In the genomic region with DNA sequence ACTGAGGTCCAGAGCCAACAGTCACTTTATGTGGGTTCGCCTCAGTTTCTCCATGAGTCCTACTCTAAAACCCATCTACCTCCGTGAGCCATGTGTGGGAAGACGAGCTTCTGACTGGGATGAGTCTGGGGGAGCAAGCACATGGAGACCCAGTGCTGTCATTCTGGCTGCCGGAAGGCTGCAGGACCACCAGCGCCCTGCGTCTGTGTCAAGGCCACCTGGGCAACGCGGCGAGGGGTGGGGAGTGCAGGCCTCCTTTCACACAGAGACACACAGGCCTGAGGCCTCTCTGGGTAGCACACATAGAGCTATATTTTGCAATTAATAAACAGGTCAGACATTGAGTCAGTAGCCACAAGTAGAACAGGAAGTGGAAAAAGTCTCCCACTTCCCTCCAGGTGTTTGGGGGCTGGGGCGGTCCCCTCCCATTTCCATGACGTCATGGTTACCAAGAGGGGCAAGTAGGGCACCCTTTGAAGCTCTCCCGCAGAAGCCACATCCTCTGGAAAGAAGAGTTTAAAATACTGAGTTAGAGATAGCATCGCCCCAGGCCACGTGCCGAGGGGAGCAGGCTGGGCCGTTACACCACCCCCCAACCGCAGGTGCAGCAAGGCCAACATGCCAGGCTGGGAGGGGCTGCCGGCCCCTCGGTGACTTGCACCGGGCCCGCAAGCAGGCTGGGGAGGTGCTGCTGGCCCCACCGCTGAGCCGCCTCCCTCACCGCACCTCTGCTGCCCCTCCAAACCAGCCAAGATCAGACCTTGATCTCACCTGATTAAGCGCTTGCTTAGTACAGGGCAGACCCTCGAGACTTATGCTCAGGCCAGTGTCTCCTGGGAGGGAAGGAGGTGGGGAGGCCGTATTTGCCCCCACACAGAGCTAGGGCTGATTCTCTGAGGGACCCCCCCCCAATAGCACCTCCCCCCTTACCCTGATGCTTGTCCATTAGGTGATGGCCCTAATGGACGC, we compare ENCODE assay signal across 1 cellular context.
TF ChIP-seq lines count a peak whose summit lies in the region.

No MANE protein-coding gene starts in this region.

TF ChIP-seq in HepG2, 621 proteins besides CTCF, POLR2A, EP300 and RAD21 (continued from another document and continues in another):
- TF ChIP-seq, protein P1, sequence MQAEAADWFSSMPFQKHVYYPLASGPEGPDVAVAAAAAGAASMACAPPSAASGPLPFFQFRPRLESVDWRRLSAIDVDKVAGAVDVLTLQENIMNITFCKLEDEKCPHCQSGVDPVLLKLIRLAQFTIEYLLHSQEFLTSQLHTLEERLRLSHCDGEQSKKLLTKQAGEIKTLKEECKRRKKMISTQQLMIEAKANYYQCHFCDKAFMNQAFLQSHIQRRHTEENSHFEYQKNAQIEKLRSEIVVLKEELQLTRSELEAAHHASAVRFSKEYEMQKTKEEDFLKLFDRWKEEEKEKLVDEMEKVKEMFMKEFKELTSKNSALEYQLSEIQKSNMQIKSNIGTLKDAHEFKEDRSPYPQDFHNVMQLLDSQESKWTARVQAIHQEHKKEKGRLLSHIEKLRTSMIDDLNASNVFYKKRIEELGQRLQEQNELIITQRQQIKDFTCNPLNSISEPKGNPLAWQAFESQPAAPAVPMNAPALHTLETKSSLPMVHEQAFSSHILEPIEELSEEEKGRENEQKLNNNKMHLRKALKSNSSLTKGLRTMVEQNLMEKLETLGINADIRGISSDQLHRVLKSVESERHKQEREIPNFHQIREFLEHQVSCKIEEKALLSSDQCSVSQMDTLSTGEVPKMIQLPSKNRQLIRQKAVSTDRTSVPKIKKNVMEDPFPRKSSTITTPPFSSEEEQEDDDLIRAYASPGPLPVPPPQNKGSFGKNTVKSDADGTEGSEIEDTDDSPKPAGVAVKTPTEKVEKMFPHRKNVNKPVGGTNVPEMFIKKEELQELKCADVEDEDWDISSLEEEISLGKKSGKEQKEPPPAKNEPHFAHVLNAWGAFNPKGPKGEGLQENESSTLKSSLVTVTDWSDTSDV (CRISPR knock-in tag; IDR thresholded peaks at IDR 0.05): no peak
- TF ChIP-seq DPF2 (CRISPR knock-in tag; IDR thresholded peaks at IDR 0.05; ENCODE audit: borderline replicate concordance, low read depth): 0 out of 2 replicates have a peak, but pooled peaks have one; percentile 31
- no peak for TF ChIP-seq SIN3A (IDR thresholded peaks at IDR 0.05; ENCODE audit: borderline replicate concordance, low read depth, low read length)
- no peak for TF ChIP-seq SMAD9 (CRISPR knock-in tag; IDR thresholded peaks at IDR 0.05)
- TF ChIP-seq, protein P2, sequence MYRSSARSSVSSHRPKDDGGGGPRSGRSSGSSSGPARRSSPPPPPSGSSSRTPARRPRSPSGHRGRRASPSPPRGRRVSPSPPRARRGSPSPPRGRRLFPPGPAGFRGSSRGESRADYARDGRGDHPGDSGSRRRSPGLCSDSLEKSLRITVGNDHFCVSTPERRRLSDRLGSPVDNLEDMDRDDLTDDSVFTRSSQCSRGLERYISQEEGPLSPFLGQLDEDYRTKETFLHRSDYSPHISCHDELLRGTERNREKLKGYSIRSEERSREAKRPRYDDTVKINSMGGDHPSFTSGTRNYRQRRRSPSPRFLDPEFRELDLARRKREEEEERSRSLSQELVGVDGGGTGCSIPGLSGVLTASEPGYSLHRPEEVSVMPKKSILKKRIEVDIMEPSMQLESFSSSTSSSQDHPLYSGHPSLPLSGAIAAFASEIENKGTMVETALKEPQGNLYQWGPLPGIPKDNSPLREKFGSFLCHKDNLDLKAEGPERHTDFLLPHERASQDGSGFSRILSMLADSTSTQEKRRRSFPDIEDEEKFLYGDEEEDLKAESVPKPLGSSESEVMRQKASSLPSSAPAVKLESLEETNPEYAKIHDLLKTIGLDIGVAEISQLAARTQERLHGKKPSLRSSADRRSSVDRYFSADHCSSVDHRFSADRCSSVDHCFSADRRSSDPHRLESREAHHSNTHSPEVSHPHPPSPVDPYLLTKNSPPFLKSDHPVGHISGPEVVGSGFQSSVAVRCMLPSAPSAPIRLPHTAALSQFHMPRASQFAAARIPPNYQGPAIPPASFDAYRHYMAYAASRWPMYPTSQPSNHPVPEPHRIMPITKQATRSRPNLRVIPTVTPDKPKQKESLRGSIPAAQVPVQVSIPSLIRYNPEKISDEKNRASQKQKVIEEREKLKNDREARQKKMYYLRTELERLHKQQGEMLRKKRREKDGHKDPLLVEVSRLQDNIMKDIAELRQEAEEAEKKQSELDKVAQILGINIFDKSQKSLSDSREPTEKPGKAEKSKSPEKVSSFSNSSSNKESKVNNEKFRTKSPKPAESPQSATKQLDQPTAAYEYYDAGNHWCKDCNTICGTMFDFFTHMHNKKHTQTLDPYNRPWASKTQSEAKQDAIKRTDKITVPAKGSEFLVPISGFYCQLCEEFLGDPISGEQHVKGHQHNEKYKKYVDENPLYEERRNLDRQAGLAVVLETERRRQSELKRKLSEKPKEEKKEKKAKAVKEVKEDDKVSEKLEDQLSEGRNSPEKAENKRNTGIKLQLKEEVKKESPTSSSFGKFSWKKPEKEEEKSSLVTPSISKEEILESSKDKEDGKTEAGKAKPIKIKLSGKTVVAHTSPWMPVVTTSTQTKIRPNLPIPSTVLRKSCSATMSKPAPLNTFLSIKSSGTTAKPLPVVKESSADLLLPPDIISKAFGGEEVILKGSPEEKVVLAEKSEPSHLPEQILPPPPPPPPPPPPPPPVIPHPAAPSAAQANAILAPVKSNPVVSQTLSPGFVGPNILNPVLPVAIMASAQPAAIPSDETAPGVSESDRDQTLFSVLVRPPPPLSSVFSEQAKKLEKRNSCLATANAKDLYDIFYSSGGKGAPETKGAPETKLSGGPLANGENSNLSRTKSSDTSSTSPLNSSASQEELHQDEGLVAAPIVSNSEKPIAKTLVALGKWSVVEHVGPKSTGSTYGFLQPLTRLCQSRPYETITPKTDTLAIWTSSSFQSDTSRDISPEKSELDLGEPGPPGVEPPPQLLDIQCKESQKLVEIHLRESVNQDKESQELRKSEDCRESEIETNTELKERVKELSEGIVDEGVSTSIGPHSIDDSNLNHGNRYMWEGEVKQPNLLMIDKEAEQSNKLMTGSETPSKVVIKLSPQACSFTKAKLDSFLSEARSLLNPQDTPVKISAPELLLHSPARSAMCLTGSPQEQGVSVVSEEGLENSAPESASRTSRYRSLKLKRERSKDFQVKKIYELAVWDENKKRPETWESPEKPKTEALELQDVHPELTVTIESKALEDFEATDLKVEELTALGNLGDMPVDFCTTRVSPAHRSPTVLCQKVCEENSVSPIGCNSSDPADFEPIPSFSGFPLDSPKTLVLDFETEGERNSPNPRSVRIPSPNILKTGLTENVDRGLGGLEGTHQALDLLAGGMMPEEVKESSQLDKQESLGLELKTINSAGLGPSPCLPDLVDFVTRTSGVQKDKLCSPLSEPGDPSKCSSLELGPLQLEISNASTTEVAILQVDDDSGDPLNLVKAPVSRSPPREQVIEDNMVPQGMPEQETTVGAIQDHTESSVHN (CRISPR knock-in tag; IDR thresholded peaks at IDR 0.05): no peak
- TF ChIP-seq ZMYM2 (CRISPR knock-in tag; IDR thresholded peaks at IDR 0.05): peak; percentile 4; the same call in 1 of the 2 replicates
- TF ChIP-seq ZNF629 (CRISPR knock-in tag; conservative IDR thresholded peaks at IDR 0.05): no peak
- no peak for TF ChIP-seq ZNF136 (CRISPR knock-in tag; IDR thresholded peaks at IDR 0.05; ENCODE audit: low read depth)
- TF ChIP-seq ZNF567 (CRISPR knock-in tag; IDR thresholded peaks at IDR 0.05; ENCODE audit: borderline replicate concordance): no peak
- no peak for TF ChIP-seq FOSL1 (CRISPR knock-in tag; IDR thresholded peaks at IDR 0.05; ENCODE audit: borderline replicate concordance)
- TF ChIP-seq, protein P3, sequence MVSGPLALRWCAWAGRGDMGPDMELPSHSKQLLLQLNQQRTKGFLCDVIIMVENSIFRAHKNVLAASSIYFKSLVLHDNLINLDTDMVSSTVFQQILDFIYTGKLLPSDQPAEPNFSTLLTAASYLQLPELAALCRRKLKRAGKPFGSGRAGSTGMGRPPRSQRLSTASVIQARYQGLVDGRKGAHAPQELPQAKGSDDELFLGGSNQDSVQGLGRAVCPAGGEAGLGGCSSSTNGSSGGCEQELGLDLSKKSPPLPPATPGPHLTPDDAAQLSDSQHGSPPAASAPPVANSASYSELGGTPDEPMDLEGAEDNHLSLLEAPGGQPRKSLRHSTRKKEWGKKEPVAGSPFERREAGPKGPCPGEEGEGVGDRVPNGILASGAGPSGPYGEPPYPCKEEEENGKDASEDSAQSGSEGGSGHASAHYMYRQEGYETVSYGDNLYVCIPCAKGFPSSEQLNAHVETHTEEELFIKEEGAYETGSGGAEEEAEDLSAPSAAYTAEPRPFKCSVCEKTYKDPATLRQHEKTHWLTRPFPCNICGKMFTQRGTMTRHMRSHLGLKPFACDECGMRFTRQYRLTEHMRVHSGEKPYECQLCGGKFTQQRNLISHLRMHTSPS (CRISPR knock-in tag; IDR thresholded peaks at IDR 0.05; ENCODE audit: low read depth): no peak
- no peak for TF ChIP-seq ZMAT3 (CRISPR knock-in tag; conservative IDR thresholded peaks at IDR 0.05)
- TF ChIP-seq SP2 (CRISPR knock-in tag; IDR thresholded peaks at IDR 0.05): peak; percentile 48; the same call in 1 of the 2 replicates
- TF ChIP-seq KAT8 (CRISPR knock-in tag; IDR thresholded peaks at IDR 0.05): no peak
- TF ChIP-seq AGO1 (IDR thresholded peaks at IDR 0.05; ENCODE audit: low read depth, low read length, poor library complexity, severe bottlenecking): peak; percentile 13
- TF ChIP-seq SOX5 (CRISPR knock-in tag; IDR thresholded peaks at IDR 0.05; ENCODE audit: borderline replicate concordance): no peak
- TF ChIP-seq, protein P4, sequence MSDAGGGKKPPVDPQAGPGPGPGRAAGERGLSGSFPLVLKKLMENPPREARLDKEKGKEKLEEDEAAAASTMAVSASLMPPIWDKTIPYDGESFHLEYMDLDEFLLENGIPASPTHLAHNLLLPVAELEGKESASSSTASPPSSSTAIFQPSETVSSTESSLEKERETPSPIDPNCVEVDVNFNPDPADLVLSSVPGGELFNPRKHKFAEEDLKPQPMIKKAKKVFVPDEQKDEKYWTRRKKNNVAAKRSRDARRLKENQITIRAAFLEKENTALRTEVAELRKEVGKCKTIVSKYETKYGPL (CRISPR knock-in tag; IDR thresholded peaks at IDR 0.05): no peak
- 0 out of 2 replicates have a peak, but pooled peaks have one; percentile 32 for TF ChIP-seq CENPT (CRISPR knock-in tag; IDR thresholded peaks at IDR 0.05; ENCODE audit: low read depth)
- peak; percentile 46; the same call in 1 of the 2 replicates for TF ChIP-seq YEATS4 (CRISPR knock-in tag; IDR thresholded peaks at IDR 0.05; ENCODE audit: borderline replicate concordance)
- TF ChIP-seq NONO (IDR thresholded peaks at IDR 0.05): no peak
- TF ChIP-seq NONO (CRISPR knock-in tag; conservative IDR thresholded peaks at IDR 0.05): 0 out of 2 replicates have a peak, but pooled peaks have one; percentile 27
- TF ChIP-seq ZNF143 (CRISPR knock-in tag; IDR thresholded peaks at IDR 0.05): no peak
- TF ChIP-seq, protein P5, sequence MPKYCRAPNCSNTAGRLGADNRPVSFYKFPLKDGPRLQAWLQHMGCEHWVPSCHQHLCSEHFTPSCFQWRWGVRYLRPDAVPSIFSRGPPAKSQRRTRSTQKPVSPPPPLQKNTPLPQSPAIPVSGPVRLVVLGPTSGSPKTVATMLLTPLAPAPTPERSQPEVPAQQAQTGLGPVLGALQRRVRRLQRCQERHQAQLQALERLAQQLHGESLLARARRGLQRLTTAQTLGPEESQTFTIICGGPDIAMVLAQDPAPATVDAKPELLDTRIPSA (CRISPR knock-in tag; IDR thresholded peaks at IDR 0.05; ENCODE audit: borderline replicate concordance): no peak
- TF ChIP-seq, protein P6, sequence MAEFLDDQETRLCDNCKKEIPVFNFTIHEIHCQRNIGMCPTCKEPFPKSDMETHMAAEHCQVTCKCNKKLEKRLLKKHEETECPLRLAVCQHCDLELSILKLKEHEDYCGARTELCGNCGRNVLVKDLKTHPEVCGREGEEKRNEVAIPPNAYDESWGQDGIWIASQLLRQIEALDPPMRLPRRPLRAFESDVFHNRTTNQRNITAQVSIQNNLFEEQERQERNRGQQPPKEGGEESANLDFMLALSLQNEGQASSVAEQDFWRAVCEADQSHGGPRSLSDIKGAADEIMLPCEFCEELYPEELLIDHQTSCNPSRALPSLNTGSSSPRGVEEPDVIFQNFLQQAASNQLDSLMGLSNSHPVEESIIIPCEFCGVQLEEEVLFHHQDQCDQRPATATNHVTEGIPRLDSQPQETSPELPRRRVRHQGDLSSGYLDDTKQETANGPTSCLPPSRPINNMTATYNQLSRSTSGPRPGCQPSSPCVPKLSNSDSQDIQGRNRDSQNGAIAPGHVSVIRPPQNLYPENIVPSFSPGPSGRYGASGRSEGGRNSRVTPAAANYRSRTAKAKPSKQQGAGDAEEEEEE (CRISPR knock-in tag; IDR thresholded peaks at IDR 0.05; ENCODE audit: borderline replicate concordance): peak; percentile 73; the same call in 1 of the 2 replicates
- TF ChIP-seq, protein P7, sequence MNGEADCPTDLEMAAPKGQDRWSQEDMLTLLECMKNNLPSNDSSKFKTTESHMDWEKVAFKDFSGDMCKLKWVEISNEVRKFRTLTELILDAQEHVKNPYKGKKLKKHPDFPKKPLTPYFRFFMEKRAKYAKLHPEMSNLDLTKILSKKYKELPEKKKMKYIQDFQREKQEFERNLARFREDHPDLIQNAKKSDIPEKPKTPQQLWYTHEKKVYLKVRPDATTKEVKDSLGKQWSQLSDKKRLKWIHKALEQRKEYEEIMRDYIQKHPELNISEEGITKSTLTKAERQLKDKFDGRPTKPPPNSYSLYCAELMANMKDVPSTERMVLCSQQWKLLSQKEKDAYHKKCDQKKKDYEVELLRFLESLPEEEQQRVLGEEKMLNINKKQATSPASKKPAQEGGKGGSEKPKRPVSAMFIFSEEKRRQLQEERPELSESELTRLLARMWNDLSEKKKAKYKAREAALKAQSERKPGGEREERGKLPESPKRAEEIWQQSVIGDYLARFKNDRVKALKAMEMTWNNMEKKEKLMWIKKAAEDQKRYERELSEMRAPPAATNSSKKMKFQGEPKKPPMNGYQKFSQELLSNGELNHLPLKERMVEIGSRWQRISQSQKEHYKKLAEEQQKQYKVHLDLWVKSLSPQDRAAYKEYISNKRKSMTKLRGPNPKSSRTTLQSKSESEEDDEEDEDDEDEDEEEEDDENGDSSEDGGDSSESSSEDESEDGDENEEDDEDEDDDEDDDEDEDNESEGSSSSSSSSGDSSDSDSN (CRISPR knock-in tag; IDR thresholded peaks at IDR 0.05): no peak
- TF ChIP-seq NR1H2 (CRISPR knock-in tag; IDR thresholded peaks at IDR 0.05; ENCODE audit: borderline replicate concordance, low read depth): no peak
- TF ChIP-seq ZNF772 (CRISPR knock-in tag; IDR thresholded peaks at IDR 0.05): no peak
- peak; percentile 37; the same call in 1 of the 2 replicates for TF ChIP-seq SAFB2 (CRISPR knock-in tag; IDR thresholded peaks at IDR 0.05; ENCODE audit: borderline replicate concordance, low read depth)
- no peak for TF ChIP-seq ZKSCAN1 (IDR thresholded peaks at IDR 0.05; ENCODE audit: low read length)
- no peak for TF ChIP-seq U2AF2 (IDR thresholded peaks at IDR 0.05; ENCODE audit: low read depth, low read length)
- TF ChIP-seq ZNF431 (CRISPR knock-in tag; IDR thresholded peaks at IDR 0.05; ENCODE audit: borderline replicate concordance, low read depth): no peak
- TF ChIP-seq BRCA1 (CRISPR knock-in tag; IDR thresholded peaks at IDR 0.05): no peak
- TF ChIP-seq ZNF776 (CRISPR knock-in tag; IDR thresholded peaks at IDR 0.05): peak; percentile 66; the same call in 1 of the 2 replicates
- no peak for TF ChIP-seq ZNF761 (CRISPR knock-in tag; conservative IDR thresholded peaks at IDR 0.05)
